8 cellular contexts compared by ENCODE assay signal in genomic region chr2:95992520-95993272, GRCh38. TPM values are rescaled to one million over a fixed set of nuclear protein-coding genes. Genes with fewer than 3 reads are reported as not detected.
DNase-seq lines count a peak whose midpoint lies in the region; ATAC-seq and TF ChIP-seq lines count a peak whose summit lies in the region.
"Not testable (repeated sequence)": the region's sequence is repeated elsewhere in the genome, so short reads cannot be mapped to it uniquely, and the experiment has no call there.

No MANE protein-coding gene starts in this region.

- not testable (repeated sequence) for H3K27ac ChIP-seq in HUES64 (ENCODE audit: low read depth, low read length)
- peak overlapping the region; percentile 74 to 88 for H3K27ac ChIP-seq in breast epithelium
- peak overlapping the region; percentile 29 for H3K27ac ChIP-seq in neural progenitor cell
- H3K27ac ChIP-seq in suprapubic skin = peak overlapping the region; percentile 88

- peak overlapping the region; percentile 100 for H3K4me2 ChIP-seq in neural progenitor cell

- peak overlapping the region; percentile 91 for H3K4me3 Mint-ChIP-seq in neural progenitor cell

- H3K9ac ChIP-seq in HUES64 (ENCODE audit: low read depth, low read length) = peak overlapping the region; percentile 75
- not testable (repeated sequence) for H3K9ac ChIP-seq in neural progenitor cell

- not testable (repeated sequence) for H3K27ac Mint-ChIP-seq in neural progenitor cell

- not testable (repeated sequence) for H3F3A ChIP-seq in neural progenitor cell (ENCODE audit: low read depth)

- ATAC-seq in GM21723 (IDR thresholded peaks at IDR 0.05; ENCODE audit: unreplicated experiment) (peak; percentile 71), left cardiac atrium (peak; percentile 88 to 90)

- not testable (repeated sequence) for H3K27me3 Mint-ChIP-seq in neural progenitor cell (ENCODE audit: insufficient read depth, low read depth)

- intact Hi-C loops in breast epithelium (cut with DNase I; ENCODE audit: low total_unique reads); left cardiac atrium (cut with DNase I): not testable (repeated sequence)

- H3K79me2 ChIP-seq in neural progenitor cell (ENCODE audit: low read depth) = not testable (repeated sequence)

- not testable (repeated sequence) for H3K36me3 Mint-ChIP-seq in neural progenitor cell

- not testable (repeated sequence) for H4K20me1 ChIP-seq in neural progenitor cell (ENCODE audit: low read depth)

- not testable (repeated sequence) for H3K9me3 ChIP-seq in HUES64 (ENCODE audit: insufficient read depth, low read depth, low read length); breast epithelium; neural progenitor cell (ENCODE audit: low read depth); suprapubic skin

- TF ChIP-seq POLR2A in breast epithelium (IDR thresholded peaks at IDR 0.05); suprapubic skin (IDR thresholded peaks at IDR 0.05): not testable (repeated sequence)

- WGBS in HUES64 = 1% methylated on average over 29 of the region's 34 CpGs
- WGBS in suprapubic skin = 12% methylated on average over 13 of the region's 34 CpGs

- H3K9me3 Mint-ChIP-seq in neural progenitor cell = not testable (repeated sequence)

- H3K27me3 ChIP-seq in HUES64 (ENCODE audit: insufficient read depth, low read length); breast epithelium; neural progenitor cell; suprapubic skin: not testable (repeated sequence)

- H3K4me3 ChIP-seq in HUES64 (ENCODE audit: low read length) (peak overlapping the region; percentile 79), breast epithelium (peak overlapping the region; percentile 48 to 87 (median 72)), neural progenitor cell (peak overlapping the region; percentile 90), suprapubic skin (peak overlapping the region; percentile 71)

- not testable (repeated sequence) for TF ChIP-seq EP300 in suprapubic skin (IDR thresholded peaks at IDR 0.05)

- not testable (repeated sequence) for H3K4me1 ChIP-seq in HUES64 (ENCODE audit: insufficient read depth, low read length); breast epithelium; neural progenitor cell; suprapubic skin

- DNase-seq in Daoy (ENCODE audit: low read depth) (peak; percentile 46), breast epithelium (ENCODE audit: low spot score in 2 of 2) (peak in 1 of 2 donors; percentile 67), neural progenitor cell (ENCODE audit: low spot score) (peak; percentile 48), suprapubic skin (ENCODE audit: low spot score in 2 of 2) (peak in 1 of 2 donors; percentile 74)
- peak; percentile 54 for DNase-seq in activated CD4-positive, CD25-positive, alpha-beta regulatory T cell treated with anti-CD3 and anti-CD28 coated beads, Interleukin-2, amount 50 U/mL, for 16 hours (ENCODE audit: low read depth, low spot score)
- not testable (repeated sequence) for DNase-seq in left cardiac atrium

- H3K4me1 Mint-ChIP-seq in neural progenitor cell = not testable (repeated sequence)

- TF ChIP-seq CTCF in breast epithelium (IDR thresholded peaks at IDR 0.05) (peak; percentile 97 to 99 (median 98)), neural progenitor cell (IDR thresholded peaks at IDR 0.05) (peak; percentile 79), suprapubic skin (IDR thresholded peaks at IDR 0.05) (peak; percentile 74 to 98)

- H3K36me3 ChIP-seq in HUES64 (ENCODE audit: insufficient read depth, low read length); breast epithelium; neural progenitor cell; suprapubic skin: not testable (repeated sequence)

- peak overlapping the region; percentile 100 for H2AFZ ChIP-seq in neural progenitor cell (replicated peaks)

RNA-seq across cellular contexts. Expression of gene ANKRD36C, which starts 1.1 kb away (rescaled TPM):
- total RNA-seq in Daoy (2014; rRNA removed; shearing (Covaris generic)) = 8.5 and 10.9 TPM in 2 replicates
- polyA plus RNA-seq in HUES64 (2013, experiment 1 of 2) = 1.2 TPM
- polyA plus RNA-seq in HUES64 (2013, experiment 2 of 2) = 3.7 TPM
- total RNA-seq in breast epithelium (100 to 1,000 TPM in 1 of 3 donors, 10 to 100 TPM in 2; 54.7 to 407 (median 81.3) TPM), left cardiac atrium (10 to 100 TPM in 1 of 2 donors, 1 to 10 TPM in 1; 9.7 to 11.1 TPM), neural progenitor cell (ENCODE audit: low replicate concordance) (32.7 and 44.4 TPM in 2 replicates), suprapubic skin (100 to 1,000 TPM in 1 of 4 donors, 10 to 100 TPM in 3; 11.8 to 113 (median 22.3) TPM)

RNA-seq across cellular contexts. Expression of gene GPAT2, which starts 42.0 kb away (rescaled TPM):
- total RNA-seq in Daoy (2014; rRNA removed; shearing (Covaris generic)) = 0.06 TPM in 1 of 2 replicates, not detected in the other
- polyA plus RNA-seq in HUES64 (2013, experiment 1 of 2) = not detected
- 0.13 TPM for polyA plus RNA-seq in HUES64 (2013, experiment 2 of 2)
- 10 to 100 TPM in 1 of 3 donors, 1 to 10 TPM in 2; 5.9 to 11.7 (median 8.8) TPM for total RNA-seq in breast epithelium
- 1 to 10 TPM; 6.8 to 8.3 TPM for total RNA-seq in left cardiac atrium
- not detected in 2 replicates for total RNA-seq in neural progenitor cell (ENCODE audit: low replicate concordance)
- total RNA-seq in suprapubic skin = 1 to 10 TPM; 1.5 to 2.9 (median 2.0) TPM
